ENCODE assay signal across 1 cellular context in the genomic region with DNA sequence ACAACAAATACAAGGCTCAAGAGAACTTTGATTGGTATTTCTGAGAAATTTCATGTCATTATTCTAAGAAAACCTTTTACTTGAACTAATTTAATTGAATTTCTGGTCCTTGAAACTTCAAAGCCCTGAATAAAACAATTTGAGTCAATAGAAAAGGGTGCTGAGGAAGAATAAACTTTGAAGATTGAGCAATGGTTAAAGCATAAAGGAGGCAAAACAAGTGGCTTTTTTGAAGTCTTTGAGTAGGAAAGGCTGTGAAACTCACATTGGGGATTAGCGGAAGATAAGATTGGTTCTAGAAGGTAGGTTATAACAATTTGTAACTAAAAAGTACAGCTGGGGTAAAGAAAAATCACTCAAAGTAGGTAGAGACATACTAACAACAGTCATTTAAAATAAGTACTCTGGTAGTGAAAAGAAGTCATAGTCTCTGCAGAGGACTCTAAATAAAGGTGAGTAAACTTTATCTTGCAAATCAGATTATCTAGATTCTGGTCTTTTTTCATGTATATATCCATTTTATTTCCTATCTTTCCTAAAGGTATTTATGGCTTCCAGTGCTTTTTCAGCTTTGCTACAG.
TF ChIP-seq lines count a peak whose summit lies in the region.

No MANE protein-coding gene starts in this region.

TF ChIP-seq in HCT116, 20 proteins besides CTCF, POLR2A, EP300 and RAD21:
- no peak for TF ChIP-seq EGR1 (IDR thresholded peaks at IDR 0.05; ENCODE audit: low read depth)
- TF ChIP-seq SIN3A (IDR thresholded peaks at IDR 0.05; ENCODE audit: low read depth): no peak
- TF ChIP-seq ZNF274 (IDR thresholded peaks at IDR 0.05; ENCODE audit: low read depth, low read length): no peak
- TF ChIP-seq, protein P1, sequence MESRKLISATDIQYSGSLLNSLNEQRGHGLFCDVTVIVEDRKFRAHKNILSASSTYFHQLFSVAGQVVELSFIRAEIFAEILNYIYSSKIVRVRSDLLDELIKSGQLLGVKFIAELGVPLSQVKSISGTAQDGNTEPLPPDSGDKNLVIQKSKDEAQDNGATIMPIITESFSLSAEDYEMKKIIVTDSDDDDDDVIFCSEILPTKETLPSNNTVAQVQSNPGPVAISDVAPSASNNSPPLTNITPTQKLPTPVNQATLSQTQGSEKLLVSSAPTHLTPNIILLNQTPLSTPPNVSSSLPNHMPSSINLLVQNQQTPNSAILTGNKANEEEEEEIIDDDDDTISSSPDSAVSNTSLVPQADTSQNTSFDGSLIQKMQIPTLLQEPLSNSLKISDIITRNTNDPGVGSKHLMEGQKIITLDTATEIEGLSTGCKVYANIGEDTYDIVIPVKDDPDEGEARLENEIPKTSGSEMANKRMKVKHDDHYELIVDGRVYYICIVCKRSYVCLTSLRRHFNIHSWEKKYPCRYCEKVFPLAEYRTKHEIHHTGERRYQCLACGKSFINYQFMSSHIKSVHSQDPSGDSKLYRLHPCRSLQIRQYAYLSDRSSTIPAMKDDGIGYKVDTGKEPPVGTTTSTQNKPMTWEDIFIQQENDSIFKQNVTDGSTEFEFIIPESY (IDR thresholded peaks at IDR 0.05; ENCODE audit: extremely low read depth, insufficient replicate concordance, low read length): no peak
- TF ChIP-seq YY1 (IDR thresholded peaks at IDR 0.05; ENCODE audit: extremely low read depth, insufficient replicate concordance, low read depth, low read length): no peak
- no peak for TF ChIP-seq ZFX (IDR thresholded peaks at IDR 0.05)
- TF ChIP-seq, protein P2, sequence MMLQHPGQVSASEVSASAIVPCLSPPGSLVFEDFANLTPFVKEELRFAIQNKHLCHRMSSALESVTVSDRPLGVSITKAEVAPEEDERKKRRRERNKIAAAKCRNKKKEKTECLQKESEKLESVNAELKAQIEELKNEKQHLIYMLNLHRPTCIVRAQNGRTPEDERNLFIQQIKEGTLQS (IDR thresholded peaks at IDR 0.05): no peak
- no peak for TF ChIP-seq ELF1 (IDR thresholded peaks at IDR 0.05; ENCODE audit: borderline replicate concordance, low read depth)
- TF ChIP-seq EZH2phosphoT487 (IDR thresholded peaks at IDR 0.05; ENCODE audit: borderline replicate concordance): no peak
- no peak for TF ChIP-seq EZH2 (IDR thresholded peaks at IDR 0.05)
- no peak for TF ChIP-seq CBX3 (IDR thresholded peaks at IDR 0.05; ENCODE audit: low read depth)
- TF ChIP-seq, protein P3, sequence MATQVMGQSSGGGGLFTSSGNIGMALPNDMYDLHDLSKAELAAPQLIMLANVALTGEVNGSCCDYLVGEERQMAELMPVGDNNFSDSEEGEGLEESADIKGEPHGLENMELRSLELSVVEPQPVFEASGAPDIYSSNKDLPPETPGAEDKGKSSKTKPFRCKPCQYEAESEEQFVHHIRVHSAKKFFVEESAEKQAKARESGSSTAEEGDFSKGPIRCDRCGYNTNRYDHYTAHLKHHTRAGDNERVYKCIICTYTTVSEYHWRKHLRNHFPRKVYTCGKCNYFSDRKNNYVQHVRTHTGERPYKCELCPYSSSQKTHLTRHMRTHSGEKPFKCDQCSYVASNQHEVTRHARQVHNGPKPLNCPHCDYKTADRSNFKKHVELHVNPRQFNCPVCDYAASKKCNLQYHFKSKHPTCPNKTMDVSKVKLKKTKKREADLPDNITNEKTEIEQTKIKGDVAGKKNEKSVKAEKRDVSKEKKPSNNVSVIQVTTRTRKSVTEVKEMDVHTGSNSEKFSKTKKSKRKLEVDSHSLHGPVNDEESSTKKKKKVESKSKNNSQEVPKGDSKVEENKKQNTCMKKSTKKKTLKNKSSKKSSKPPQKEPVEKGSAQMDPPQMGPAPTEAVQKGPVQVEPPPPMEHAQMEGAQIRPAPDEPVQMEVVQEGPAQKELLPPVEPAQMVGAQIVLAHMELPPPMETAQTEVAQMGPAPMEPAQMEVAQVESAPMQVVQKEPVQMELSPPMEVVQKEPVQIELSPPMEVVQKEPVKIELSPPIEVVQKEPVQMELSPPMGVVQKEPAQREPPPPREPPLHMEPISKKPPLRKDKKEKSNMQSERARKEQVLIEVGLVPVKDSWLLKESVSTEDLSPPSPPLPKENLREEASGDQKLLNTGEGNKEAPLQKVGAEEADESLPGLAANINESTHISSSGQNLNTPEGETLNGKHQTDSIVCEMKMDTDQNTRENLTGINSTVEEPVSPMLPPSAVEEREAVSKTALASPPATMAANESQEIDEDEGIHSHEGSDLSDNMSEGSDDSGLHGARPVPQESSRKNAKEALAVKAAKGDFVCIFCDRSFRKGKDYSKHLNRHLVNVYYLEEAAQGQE (IDR thresholded peaks at IDR 0.05; ENCODE audit: low read depth): no peak
